19 cellular contexts compared by ENCODE assay signal in the genomic region with DNA sequence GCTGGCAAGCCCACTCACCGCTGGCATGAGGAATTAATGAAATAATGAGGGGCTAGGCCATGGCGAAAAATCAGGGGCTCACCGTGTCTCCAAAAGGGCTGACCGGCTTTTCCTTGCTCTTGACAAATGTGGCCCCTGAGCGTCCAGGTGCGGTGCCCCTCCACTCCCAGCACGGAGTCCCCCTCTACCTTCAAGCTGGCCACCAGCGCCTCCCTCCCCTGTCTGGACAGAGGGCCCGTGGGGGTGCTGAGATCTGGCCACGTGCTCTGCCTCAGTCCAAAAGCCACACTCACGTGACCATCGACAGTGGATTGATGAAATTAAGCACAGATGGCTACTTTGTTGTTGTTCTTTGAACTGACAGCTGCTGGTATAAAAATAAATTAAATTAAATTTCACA.
A peak's percentile ranks its signal among the peaks of the same experiment; 100 is the strongest.
DNase-seq lines count a peak whose midpoint lies in the region; ATAC-seq and TF ChIP-seq lines count a peak whose summit lies in the region.
"Had no signal": no experiment of that assay in that cellular context is flagged by ENCODE, and none has a peak within 500 bp of the region (broad histone marks: within the 10 kb centered on the region; RNA-seq: fewer than 3 reads in every experiment).

No MANE protein-coding gene starts in this region.

- intact Hi-C loops in posterior vena cava (cut with DNase I): no loop called here
- intact Hi-C loops in Calu3 (cut with micrococcal nuclease; ENCODE audit: unreplicated experiment): no loop called here

- H3K4me3 Mint-ChIP-seq in osteocyte (ENCODE audit: unreplicated experiment) (no peak overlapping the region), Calu3 (ENCODE audit: low read depth, unreplicated experiment) (no peak overlapping the region)
- H3K4me3 Mint-ChIP-seq: B cell; CD4-positive, alpha-beta T cell had no signal

- no peaks in the 10 kb centered on the region for H3K27me3 ChIP-seq in H7 (ENCODE audit: control insufficient read depth, insufficient read depth, low read length)

- no peaks in the 10 kb centered on the region for H3K36me3 ChIP-seq in H7 (replicated peaks; ENCODE audit: control insufficient read depth, insufficient read depth, low read length)

- TF ChIP-seq CTCF in AG10803 (conservative IDR thresholded peaks at IDR 0.05; ENCODE audit: low read length) (no peak), fibroblast of mammary gland (conservative IDR thresholded peaks at IDR 0.05; ENCODE audit: control insufficient read depth, insufficient read depth, low read depth, low read length) (no peak), osteocyte (IDR thresholded peaks at IDR 0.05) (no peak), Calu3 (IDR thresholded peaks at IDR 0.05; ENCODE audit: unreplicated experiment) (no peak)

- ATAC-seq in HG03571 (IDR thresholded peaks at IDR 0.05; ENCODE audit: unreplicated experiment): no peak

- DNase-seq in AG10803 (ENCODE audit: low read depth) (peak; percentile 6), H7 (peak; percentile 36), fibroblast of mammary gland (ENCODE audit: low read depth) (peak; percentile 3), posterior vena cava (ENCODE audit: low spot score) (peak; percentile 77), osteocyte (ENCODE audit: extremely low spot score, unreplicated experiment) (no peak), Calu3 (no peak)
- DNase-seq: ACHN; CD4-positive, alpha-beta T cell; DMS79 treated with DMSO at 0.1 percent for 48 hours; GOT3; KG1; NCI-H1048; NCI-H1436 treated with DMSO at 0.1 percent for 48 hours; NCI-H2081 treated with DMSO at 0.1 percent for 48 hours; NCI-H510A treated with DMSO at 0.1 percent for 48 hours; PC-9 had no signal

- CTCF ChIA-PET in Calu3 (lab: Charles Lee): no interaction called here

- H3K9me3 Mint-ChIP-seq in osteocyte (ENCODE audit: unreplicated experiment) (no peaks in the 10 kb centered on the region), Calu3 (ENCODE audit: low read depth, unreplicated experiment) (no peaks in the 10 kb centered on the region)
- H3K9me3 Mint-ChIP-seq: CD4-positive, alpha-beta T cell had no signal

- H3K27ac Mint-ChIP-seq in osteocyte (ENCODE audit: unreplicated experiment) (no peak overlapping the region), Calu3 (ENCODE audit: unreplicated experiment) (no peak overlapping the region)
- H3K27ac Mint-ChIP-seq: B cell; CD4-positive, alpha-beta T cell had no signal

- H3K4me3 ChIP-seq in AG10803 (ENCODE audit: low read length): no peak overlapping the region
- H3K4me3 ChIP-seq in H7 (ENCODE audit: insufficient read depth, low read depth, low read length): no peak overlapping the region
- no peak overlapping the region for H3K4me3 ChIP-seq in fibroblast of mammary gland (ENCODE audit: control insufficient read depth, low read depth, low read length)
- H3K4me3 ChIP-seq: PC-9, SK-N-MC had no signal

- H3K4me1 Mint-ChIP-seq in osteocyte (ENCODE audit: unreplicated experiment) (no peaks in the 10 kb centered on the region), Calu3 (ENCODE audit: low read depth, unreplicated experiment) (no peaks in the 10 kb centered on the region)
- H3K4me1 Mint-ChIP-seq: B cell had no signal

- H3K27me3 Mint-ChIP-seq in osteocyte (ENCODE audit: unreplicated experiment) (peaks cover 10% of the 10 kb centered on the region), Calu3 (ENCODE audit: unreplicated experiment) (peaks cover 53% of the 10 kb centered on the region)
- H3K27me3 Mint-ChIP-seq: B cell had no signal

- no TSS peak for BruUV-seq in Calu3 (replicated peaks; lab: Mats Ljungman, UMichigan)

- no peaks in the 10 kb centered on the region for H3K36me3 Mint-ChIP-seq in osteocyte (ENCODE audit: unreplicated experiment)
- no peaks in the 10 kb centered on the region for H3K36me3 Mint-ChIP-seq in Calu3 (ENCODE audit: insufficient read depth, unreplicated experiment)

Comparison
In these comparisons a context has a peak if more than half of its experiments do, and no peak if none do; other contexts are left out.
1. DNase-seq: peak in AG10803 (single experiment), H7 (single experiment), fibroblast of mammary gland (single experiment) and posterior vena cava (single experiment); none in osteocyte (single experiment) and Calu3 (single experiment).